26 cellular contexts compared by ENCODE assay signal in the genomic region with DNA sequence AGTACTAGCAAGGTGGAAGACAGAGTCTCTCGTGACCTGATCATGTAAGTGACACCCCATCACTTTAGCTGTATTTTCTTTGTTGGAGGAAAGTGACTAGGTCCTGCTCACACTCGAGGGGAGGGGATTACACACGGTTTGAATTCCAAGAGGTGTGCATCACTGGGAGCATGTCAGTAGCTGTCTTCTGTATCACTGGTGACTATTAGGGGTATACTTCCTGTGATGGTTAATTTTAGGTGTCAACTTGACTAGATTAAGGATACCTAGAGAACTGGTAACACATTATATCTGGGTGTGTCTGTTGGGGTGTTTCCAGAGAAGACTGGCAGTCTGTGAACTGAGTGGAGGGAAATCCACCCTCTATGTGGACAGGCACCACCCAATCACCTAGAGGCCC. TPM values are rescaled to one million over a fixed set of nuclear protein-coding genes. Genes with fewer than 3 reads are reported as not detected.
DNase-seq lines count a peak whose midpoint lies in the region; ATAC-seq, FAIRE-seq and TF ChIP-seq lines count a peak whose summit lies in the region.
"Had no signal": no experiment of that assay in that cellular context is flagged by ENCODE, and none has a peak within 500 bp of the region (broad histone marks: within the 10 kb centered on the region; RNA-seq: fewer than 3 reads in every experiment).

No MANE protein-coding gene starts in this region.

- no peak for ATAC-seq in GM21737 (IDR thresholded peaks at IDR 0.05; ENCODE audit: unreplicated experiment)
- ATAC-seq: A549, GM12878, GM23338, HCT116 had no signal

- no peaks in the 10 kb centered on the region for H3K36me3 Mint-ChIP-seq in endothelial cell (ENCODE audit: low read depth, unreplicated experiment)
- H3K36me3 Mint-ChIP-seq: CD14-positive monocyte had no signal

- DNase-seq in HT1080 (ENCODE audit: low read depth) (peak; percentile 29), RKO (ENCODE audit: low spot score) (peak; percentile 36), bronchial epithelial cell (ENCODE audit: low read depth) (peak; percentile 56), keratinocyte (ENCODE audit: low read depth, low spot score) (peak; percentile 71), endothelial cell (ENCODE audit: low spot score) (no peak), WERI-Rb-1 (no peak)
- DNase-seq: 8988T; ACHN; AML-193; BE2C; CD4-positive, alpha-beta T cell; CD8-positive, alpha-beta memory T cell; DMS 273 treated with DMSO at 0.1 percent for 48 hours; DMS79; EL; GDM1; H9 had no signal

- H4K20me1 ChIP-seq in keratinocyte (ENCODE audit: control insufficient read depth, extremely low read depth, insufficient read depth, low read length) = no peaks in the 10 kb centered on the region
- H4K20me1 ChIP-seq: BLaER1 treated with 17β-estradiol and CSF1 and Interleukin-3, amounts not matched to agents 10 nM and 100 nM had no signal

- no peak overlapping the region for H3K4me2 ChIP-seq in keratinocyte (ENCODE audit: control insufficient read depth, extremely low read depth, insufficient read depth, low read depth, low read length)
- H3K4me2 ChIP-seq: A549; BLaER1 treated with 17β-estradiol and CSF1 and Interleukin-3, amounts not matched to agents 10 nM and 100 nM; GM23338 had no signal

- no peaks in the 10 kb centered on the region for H3K79me2 ChIP-seq in keratinocyte (ENCODE audit: control insufficient read depth, insufficient read depth, low read length)

- TF ChIP-seq CTCF in bronchial epithelial cell (IDR thresholded peaks at IDR 0.05; ENCODE audit: insufficient read depth, low read length, severe bottlenecking) = no peak
- TF ChIP-seq CTCF in keratinocyte (optimal IDR thresholded peaks at IDR 0.05 in 1 of 3, IDR thresholded peaks at IDR 0.05 in 1 of 3, conservative IDR thresholded peaks at IDR 0.05 in 1 of 3; ENCODE audit: extremely low read depth in 1 of 3, insufficient read depth in 2 of 3, low read length in 3 of 3) = no peak
- TF ChIP-seq CTCF in endothelial cell (IDR thresholded peaks at IDR 0.05; ENCODE audit: unreplicated experiment) = no peak
- TF ChIP-seq CTCF in WERI-Rb-1 (IDR thresholded peaks at IDR 0.05; ENCODE audit: low read depth, low read length) = no peak

- peaks cover 13% of the 10 kb centered on the region for H3K4me1 ChIP-seq in keratinocyte (ENCODE audit: control insufficient read depth, extremely low read depth, insufficient read depth, low read length)
- H3K4me1 ChIP-seq: A549, BE2C had no signal

- H3K4me3 ChIP-seq in bronchial epithelial cell (ENCODE audit: low read depth, low read length) (no peak overlapping the region), keratinocyte (ENCODE audit: control insufficient read depth in 2 of 3, extremely low read depth in 1 of 3, insufficient read depth in 2 of 3, low read depth in 1 of 3, low read length in 3 of 3) (no peak overlapping the region), WERI-Rb-1 (ENCODE audit: low read depth, low read length) (no peak overlapping the region)
- H3K4me3 ChIP-seq: A549; BLaER1 treated with 17β-estradiol and CSF1 and Interleukin-3, amounts not matched to agents 10 nM and 100 nM; GM12878; GM23338 had no signal

- peak overlapping the region; percentile 40 for H2AFZ ChIP-seq in keratinocyte (ENCODE audit: control insufficient read depth, low read length)
- H2AFZ ChIP-seq: GM23338 had no signal

- FAIRE-seq in bronchial epithelial cell (lab: Jason Lieb, UNC) (peak; percentile 13), keratinocyte (lab: Jason Lieb, UNC) (peak; percentile 97)
- FAIRE-seq: A549, D721Med, GM19239 had no signal

- dilution Hi-C loops in keratinocyte (cut with MboI; ENCODE audit: extremely low pct_ligation_motif_present, low sequenced_read_pairs) = no loop called here

- H3K27me3 ChIP-seq in bronchial epithelial cell (ENCODE audit: control insufficient read depth, insufficient read depth, low read length) = peaks cover under 1% of the 10 kb centered on the region
- no peaks in the 10 kb centered on the region for H3K27me3 ChIP-seq in keratinocyte (ENCODE audit: control insufficient read depth, extremely low read depth, insufficient read depth, low read length)
- no peaks in the 10 kb centered on the region for H3K27me3 ChIP-seq in WERI-Rb-1 (ENCODE audit: insufficient read depth, low read depth, severe bottlenecking)

- no peaks in the 10 kb centered on the region for H3K9me3 Mint-ChIP-seq in endothelial cell (ENCODE audit: unreplicated experiment)
- H3K9me3 Mint-ChIP-seq: CD4-positive, alpha-beta T cell; CD8-positive, alpha-beta memory T cell had no signal

- no peaks in the 10 kb centered on the region for H3K9me1 ChIP-seq in keratinocyte (ENCODE audit: control insufficient read depth, extremely low read depth, insufficient read depth, low read length)

- no peak overlapping the region for H3K27ac Mint-ChIP-seq in endothelial cell (ENCODE audit: unreplicated experiment)
- H3K27ac Mint-ChIP-seq: CD14-positive monocyte; CD4-positive, alpha-beta T cell; GM23338; H9 had no signal

- peaks cover 5% of the 10 kb centered on the region for H3K27me3 Mint-ChIP-seq in endothelial cell (ENCODE audit: unreplicated experiment)

- H3K27ac ChIP-seq in keratinocyte (ENCODE audit: control insufficient read depth, insufficient read depth, low read length) (no peak overlapping the region), WERI-Rb-1 (no peak overlapping the region)
- H3K27ac ChIP-seq: A549; BLaER1 treated with 17β-estradiol and CSF1 and Interleukin-3, amounts not matched to agents 10 nM and 100 nM had no signal

- H3K9me3 ChIP-seq in keratinocyte (ENCODE audit: control insufficient read depth, low read depth, low read length) = no peaks in the 10 kb centered on the region
- H3K9me3 ChIP-seq in WERI-Rb-1 (ENCODE audit: severe bottlenecking) = no peaks in the 10 kb centered on the region
- H3K9me3 ChIP-seq: A549; BE2C; BLaER1 treated with 17β-estradiol and CSF1 and Interleukin-3, amounts not matched to agents 10 nM and 100 nM had no signal

- no peak overlapping the region for H3K4me3 Mint-ChIP-seq in endothelial cell (ENCODE audit: unreplicated experiment)
- H3K4me3 Mint-ChIP-seq: CD4-positive, alpha-beta T cell; CD8-positive, alpha-beta memory T cell; GM23338; H9 had no signal

- no peak overlapping the region for H3K9ac ChIP-seq in keratinocyte (ENCODE audit: control insufficient read depth, extremely low read depth, insufficient read depth, low read length)
- H3K9ac ChIP-seq: BLaER1 treated with 17β-estradiol and CSF1 and Interleukin-3, amounts not matched to agents 10 nM and 100 nM had no signal

- H3K4me1 Mint-ChIP-seq in endothelial cell (ENCODE audit: unreplicated experiment) = no peaks in the 10 kb centered on the region
- H3K4me1 Mint-ChIP-seq: CD8-positive, alpha-beta memory T cell; GM23338; H9 had no signal

- H3K36me3 ChIP-seq in bronchial epithelial cell (ENCODE audit: control insufficient read depth, insufficient read depth, low read length) = no peaks in the 10 kb centered on the region
- H3K36me3 ChIP-seq in keratinocyte (ENCODE audit: control insufficient read depth in 2 of 2, extremely low read depth in 1 of 2, insufficient read depth in 2 of 2, low read length in 2 of 2) = no peaks in the 10 kb centered on the region
- H3K36me3 ChIP-seq in WERI-Rb-1 = no peaks in the 10 kb centered on the region
- H3K36me3 ChIP-seq: BE2C; BLaER1 treated with 17β-estradiol and CSF1 and Interleukin-3, amounts not matched to agents 10 nM and 100 nM had no signal

RNA-seq across cellular contexts. Expression of gene FOXD1, which starts 22.5 kb away (rescaled TPM):
- 146 and 192 TPM in 2 replicates for total RNA-seq in HT1080 (2014; rRNA removed; shearing (Covaris generic))
- 186 and 193 TPM in 2 replicates for polyA plus RNA-seq in HT1080 (2015; cell fraction: cytosol; rRNA removed)
- polyA plus RNA-seq in HT1080 (2015; cell fraction: nucleus; rRNA removed) = 117 and 132 TPM in 2 replicates
- 2.3 and 3.4 TPM in 2 replicates for total RNA-seq in bronchial epithelial cell
- polyA plus RNA-seq in keratinocyte = 2.9 to 11.9 TPM (median 7.0 TPM) in 3 replicates
- 2.5 TPM for polyA plus RNA-seq in keratinocyte (2011; ENCODE audit: low read depth)
- 4.1 and 5.5 TPM in 2 replicates for polyA plus RNA-seq in keratinocyte (2011; cell fraction: cytosol; rRNA removed)
- polyA plus RNA-seq in keratinocyte (2011; cell fraction: nucleus; rRNA removed) = 5.3 and 6.7 TPM in 2 replicates
- 6.9 and 22.6 TPM in 2 replicates for polyA plus RNA-seq in keratinocyte (2012; ENCODE audit: low replicate concordance)
- 1.3 to 6.3 TPM (median 1.9 TPM) in 3 replicates for polyA minus RNA-seq in keratinocyte
- polyA minus RNA-seq in keratinocyte (2011; cell fraction: cytosol; rRNA and poly(A)+ RNA removed) = 9.2 TPM
- polyA minus RNA-seq in keratinocyte (2011; cell fraction: nucleus; rRNA and poly(A)+ RNA removed) = 2.4 and 2.7 TPM in 2 replicates
- 0.33 TPM for total RNA-seq in endothelial cell (ENCODE audit: unreplicated experiment)
- total RNA-seq: CD4-positive, alpha-beta T cell; GM12878 had no signal
- polyA plus RNA-seq: CD14-positive monocyte; CD8-positive, alpha-beta memory T cell; GM12878; GM23338 had no signal

Comparison
In these comparisons a context has a peak if more than half of its experiments do, and no peak if none do; other contexts are left out.
1. DNase-seq: peak in HT1080 (single experiment), RKO (single experiment), bronchial epithelial cell (single experiment) and keratinocyte (single experiment); none in endothelial cell (single experiment) and WERI-Rb-1 (single experiment).
2. RNA of gene FOXD1, which starts 22.5 kb away (total RNA-seq): 146 to 192 TPM in HT1080; 2.3 to 3.4 TPM in bronchial epithelial cell and 0.33 TPM in endothelial cell (single experiment); every median in the first group is over 10 times any median in the second.